Comparison of ENCODE assay signal across 30 cellular contexts in the genomic region with DNA sequence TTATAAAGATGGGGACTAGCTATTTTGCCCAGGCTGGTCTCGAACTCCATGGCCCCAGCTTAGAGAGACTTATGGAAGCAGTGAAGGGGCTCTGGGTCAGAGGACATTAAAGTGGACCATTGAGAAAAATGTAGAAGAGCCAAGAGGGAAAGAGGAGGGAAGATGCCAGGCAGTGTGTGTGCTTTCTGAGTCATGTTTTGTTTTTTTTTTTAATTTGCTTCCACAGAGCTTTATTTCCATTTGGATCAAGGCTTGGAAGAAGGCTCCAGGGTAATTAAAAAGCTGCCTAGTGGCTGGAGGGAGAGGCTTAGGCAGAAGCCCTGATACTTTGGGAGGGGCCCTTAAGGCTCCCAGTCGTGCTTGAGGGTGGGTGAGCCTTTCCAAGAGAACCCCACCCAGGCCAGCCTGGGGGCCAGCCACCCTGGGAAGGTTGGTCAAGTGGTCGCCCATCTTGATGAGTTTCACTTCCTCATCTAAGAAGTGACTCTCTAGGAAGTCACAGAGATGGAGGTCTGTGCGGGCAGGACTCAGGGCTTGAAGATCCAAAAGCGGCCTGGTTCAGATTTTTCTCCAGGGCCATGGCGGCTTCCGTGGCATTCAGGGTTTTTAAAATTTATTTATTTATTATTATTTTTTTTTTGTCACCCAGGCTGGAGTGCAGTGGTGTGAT. TPM values are rescaled to one million over a fixed set of nuclear protein-coding genes. Genes with fewer than 3 reads are reported as not detected.
DNase-seq lines count a peak whose midpoint lies in the region; ATAC-seq and TF ChIP-seq lines count a peak whose summit lies in the region.
"Had no signal": no experiment of that assay in that cellular context is flagged by ENCODE, and none has a peak within 500 bp of the region (broad histone marks: within the 10 kb centered on the region; RNA-seq: fewer than 3 reads in every experiment).

No MANE protein-coding gene starts in this region.

- no peak for TF ChIP-seq CTCF in HEK293 (tag by site-specific recombination; IDR thresholded peaks at IDR 0.05)

- no peaks in the 10 kb centered on the region for H3K27me3 ChIP-seq in mesenchymal stem cell (ENCODE audit: control insufficient read depth in 1 of 2, insufficient read depth in 1 of 2, low read length in 2 of 2)
- no peaks in the 10 kb centered on the region for H3K27me3 ChIP-seq in effector memory CD4-positive, alpha-beta T cell (replicated peaks; ENCODE audit: control insufficient read depth, insufficient read depth, low read length, poor library complexity, severe bottlenecking)
- H3K27me3 ChIP-seq: upper lobe of left lung had no signal

- ATAC-seq in stimulated activated memory B cell treated with anti-CD40 and anti-IgM and Interleukin-4, amounts not matched to agents 10 μg/mL and 1 μg/mL and 100 μg/mL, for 72 hours, result no peak
- ATAC-seq: CD8-positive, alpha-beta T cell; gastroesophageal sphincter; left cardiac atrium; Right ventricle myocardium inferior had no signal

- H3K23ac ChIP-seq in mesenchymal stem cell (ENCODE audit: low read length in 2 of 2), result no peak overlapping the region

- H3K4me1 Mint-ChIP-seq in stimulated activated memory B cell treated with anti-CD40 and anti-IgM and Interleukin-4, amounts not matched to agents 10 μg/mL and 1 μg/mL and 100 μg/mL, for 72 hours, result peaks cover 26% of the 10 kb centered on the region

- no peaks in the 10 kb centered on the region for H3K9me3 Mint-ChIP-seq in stimulated activated memory B cell treated with anti-CD40 and anti-IgM and Interleukin-4, amounts not matched to agents 10 μg/mL and 1 μg/mL and 100 μg/mL, for 72 hours
- H3K9me3 Mint-ChIP-seq: CD8-positive, alpha-beta T cell; central memory CD8-positive, alpha-beta T cell had no signal

- no peaks in the 10 kb centered on the region for H3K79me1 ChIP-seq in mesenchymal stem cell (replicated peaks; ENCODE audit: low read length, poor library complexity, severe bottlenecking)

- no peaks in the 10 kb centered on the region for H3K4me1 ChIP-seq in HEK293 (ENCODE audit: control insufficient read depth, insufficient read depth, low read length)
- peaks cover 9% of the 10 kb centered on the region for H3K4me1 ChIP-seq in mesenchymal stem cell (ENCODE audit: control insufficient read depth, insufficient read depth, low read depth, low read length)
- H3K4me1 ChIP-seq in effector memory CD4-positive, alpha-beta T cell (ENCODE audit: control insufficient read depth, insufficient read depth, low read length, poor library complexity, severe bottlenecking), result peaks cover 9% of the 10 kb centered on the region

- DNase-seq in RPMI7951 (ENCODE audit: low read depth) (peak; percentile 35), mesenchymal stem cell (no peak), NCI-H345 treated with DMSO at 0.1 percent for 48 hours (lab: John Stamatoyannopoulos, UW; ENCODE audit: unreplicated experiment) (no peak)
- DNase-seq in effector memory CD4-positive, alpha-beta T cell, result no peak
- no peak for DNase-seq in activated naive CD4-positive, alpha-beta T cell (lab: John Stamatoyannopoulos, UW)
- DNase-seq: activated CD4-positive, alpha-beta T cell treated with anti-CD3 and anti-CD28 coated beads for 48 hours; activated T-cell treated with anti-CD3 and anti-CD28 coated beads, Interleukin-2, amount 50 U/mL, for 48 hours; CD8-positive, alpha-beta T cell; DMS 273 treated with DMSO at 0.1 percent for 48 hours; H7; left cardiac atrium; mammary epithelial cell; NCI-H146; NCI-H2107; NCI-H446 treated with DMSO at 0.1 percent for 48 hours; NCI-H82; stimulated activated CD4-positive, alpha-beta T cell treated with anti-CD3 and anti-CD28 coated beads, Interleukin-2, amount 100 ng/mL, for 24 hours; upper lobe of left lung had no signal

- no peak overlapping the region for H2AFZ ChIP-seq in mesenchymal stem cell (ENCODE audit: low read depth, low read length)
- H2AFZ ChIP-seq: hepatocyte had no signal

- no peak overlapping the region for H3K4me3 Mint-ChIP-seq in stimulated activated memory B cell treated with anti-CD40 and anti-IgM and Interleukin-4, amounts not matched to agents 10 μg/mL and 1 μg/mL and 100 μg/mL, for 72 hours
- H3K4me3 Mint-ChIP-seq: CD8-positive, alpha-beta T cell; central memory CD8-positive, alpha-beta T cell had no signal

- peak overlapping the region; percentile 44 for H3K9ac ChIP-seq in mesenchymal stem cell (ENCODE audit: low read length)

- no peak overlapping the region for H3K27ac ChIP-seq in HEK293 (ENCODE audit: extremely low read depth, low read depth, low read length)
- no peak overlapping the region for H3K27ac ChIP-seq in mesenchymal stem cell (ENCODE audit: low read length, poor library complexity, severe bottlenecking)
- H3K27ac ChIP-seq in effector memory CD4-positive, alpha-beta T cell (ENCODE audit: insufficient read depth, low read length, poor library complexity, severe bottlenecking), result no peak overlapping the region
- H3K27ac ChIP-seq: gastroesophageal sphincter, hepatocyte, neutrophil, upper lobe of left lung, VCaP had no signal

- no peak overlapping the region for H3K4ac ChIP-seq in mesenchymal stem cell (ENCODE audit: low read depth in 1 of 2, low read length in 2 of 2)

- H3K14ac ChIP-seq in mesenchymal stem cell (ENCODE audit: low read length in 2 of 2), result no peak overlapping the region

- 85% methylated on average over 4 of the region's 7 CpGs for WGBS in mesenchymal stem cell

- no peak overlapping the region for H2BK120ac ChIP-seq in mesenchymal stem cell (ENCODE audit: low read depth, low read length)

- H3K9me3 ChIP-seq in HEK293 (ENCODE audit: control insufficient read depth, insufficient read depth, low read depth, low read length) (no peaks in the 10 kb centered on the region), mesenchymal stem cell (ENCODE audit: control insufficient read depth, low read length) (no peaks in the 10 kb centered on the region)
- H3K9me3 ChIP-seq in effector memory CD4-positive, alpha-beta T cell (ENCODE audit: control insufficient read depth, low read length), result no peaks in the 10 kb centered on the region
- H3K9me3 ChIP-seq: gastroesophageal sphincter, neutrophil, upper lobe of left lung had no signal

- H3K4me3 ChIP-seq in HEK293 (ENCODE audit: low read depth, low read length) (no peak overlapping the region), mesenchymal stem cell (ENCODE audit: insufficient read depth in 1 of 2, low read depth in 1 of 2, low read length in 2 of 2) (no peak overlapping the region)
- H3K4me3 ChIP-seq in effector memory CD4-positive, alpha-beta T cell (ENCODE audit: insufficient read depth, low read depth, low read length, poor library complexity, severe bottlenecking), result no peak overlapping the region
- H3K4me3 ChIP-seq: gastroesophageal sphincter, hepatocyte, smooth muscle cell, upper lobe of left lung had no signal

- no peak overlapping the region for H4K91ac ChIP-seq in mesenchymal stem cell (ENCODE audit: low read length)

- peaks cover 4% of the 10 kb centered on the region for H3K36me3 Mint-ChIP-seq in stimulated activated memory B cell treated with anti-CD40 and anti-IgM and Interleukin-4, amounts not matched to agents 10 μg/mL and 1 μg/mL and 100 μg/mL, for 72 hours

- H3K36me3 ChIP-seq in HEK293 (ENCODE audit: control insufficient read depth in 2 of 2, insufficient read depth in 1 of 2, low read length in 2 of 2) (peaks cover 0 to 8% of the 10 kb centered on the region in 2 experiments; a peak in 1 of 3 replicates), mesenchymal stem cell (ENCODE audit: control insufficient read depth in 1 of 2, insufficient read depth in 2 of 2, low read depth in 1 of 2, low read length in 2 of 2) (peaks cover 0 to 1% of the 10 kb centered on the region in 2 experiments)
- no peaks in the 10 kb centered on the region for H3K36me3 ChIP-seq in effector memory CD4-positive, alpha-beta T cell (ENCODE audit: control insufficient read depth, insufficient read depth, low read length)
- H3K36me3 ChIP-seq: gastroesophageal sphincter, neutrophil, upper lobe of left lung had no signal

- no peak overlapping the region for H3K27ac Mint-ChIP-seq in stimulated activated memory B cell treated with anti-CD40 and anti-IgM and Interleukin-4, amounts not matched to agents 10 μg/mL and 1 μg/mL and 100 μg/mL, for 72 hours
- H3K27ac Mint-ChIP-seq: CD8-positive, alpha-beta T cell had no signal

- CTCF ChIA-PET in HEK293 (lab: Yijun Ruan, JAX), result interaction anchor here (0.7 to 4.3 kb wide), 5 partner anchors 12 to 117 kb away, joined by 4 to 37 read pairs (median 5); no protein-coding TSS in a partner anchor

- H4K8ac ChIP-seq in mesenchymal stem cell (ENCODE audit: low read length), result no peak overlapping the region

- H2BK12ac ChIP-seq in mesenchymal stem cell (ENCODE audit: low read length in 2 of 2), result no peak overlapping the region

- no peak overlapping the region for H3K18ac ChIP-seq in mesenchymal stem cell (ENCODE audit: low read depth in 1 of 2, low read length in 2 of 2)

- no peaks in the 10 kb centered on the region for H3K27me3 Mint-ChIP-seq in stimulated activated memory B cell treated with anti-CD40 and anti-IgM and Interleukin-4, amounts not matched to agents 10 μg/mL and 1 μg/mL and 100 μg/mL, for 72 hours
- H3K27me3 Mint-ChIP-seq: central memory CD8-positive, alpha-beta T cell had no signal

- POLR2A ChIA-PET in HEK293 (lab: Yijun Ruan, JAX), result no interaction called here

- no peak overlapping the region for H2BK15ac ChIP-seq in mesenchymal stem cell (ENCODE audit: low read depth, poor library complexity, severe bottlenecking)

- H2BK5ac ChIP-seq in mesenchymal stem cell (ENCODE audit: low read depth, low read length, poor library complexity, severe bottlenecking), result peak overlapping the region; percentile 10

- H2AK5ac ChIP-seq in mesenchymal stem cell (ENCODE audit: low read length, severe bottlenecking), result no peak overlapping the region

- no peak overlapping the region for H3K4me2 ChIP-seq in mesenchymal stem cell (ENCODE audit: low read length, poor library complexity, severe bottlenecking)
- H3K4me2 ChIP-seq: hepatocyte, smooth muscle cell had no signal

TF ChIP-seq in HEK293, 187 proteins besides CTCF, POLR2A, EP300 and RAD21:
- TF ChIP-seq ZNF335 (tag by site-specific recombination; conservative IDR thresholded peaks at IDR 0.05) (0 out of 2 replicates have a peak, but pooled peaks have one; percentile 13), ZBTB20 (tag by site-specific recombination; IDR thresholded peaks at IDR 0.05) (no peak)

RNA-seq across cellular contexts. Expression of gene ZNF335, which starts 3.0 kb away (rescaled TPM):
- total RNA-seq in RPMI7951 (2014; rRNA removed; shearing (Covaris generic)), result 11.9 and 12.0 TPM in 2 replicates
- 9.5 TPM for polyA plus RNA-seq in mesenchymal stem cell (2013, experiment 1 of 2)
- 9.3 TPM for polyA plus RNA-seq in mesenchymal stem cell (2013, experiment 2 of 2)

RNA-seq across cellular contexts. Expression of gene MMP9, which starts 33.7 kb away (rescaled TPM):
- 3.0 and 4.7 TPM in 2 replicates for total RNA-seq in RPMI7951 (2014; rRNA removed; shearing (Covaris generic))
- polyA plus RNA-seq in mesenchymal stem cell (2013, experiment 1 of 2), result not detected
- not detected for polyA plus RNA-seq in mesenchymal stem cell (2013, experiment 2 of 2)
- total RNA-seq: HT-29; OCI-LY7; T-helper 2 cell treated with Interferon-gamma antibody and Interleukin-4, amounts not matched to agents 100 ng/mL and 5 ng/mL, for 36 hours had no signal

RNA-seq across cellular contexts. Expression of gene PCIF1, which starts 40.5 kb away (rescaled TPM):
- 11.5 and 13.6 TPM in 2 replicates for total RNA-seq in RPMI7951 (2014; rRNA removed; shearing (Covaris generic))
- 16.7 TPM for polyA plus RNA-seq in mesenchymal stem cell (2013, experiment 1 of 2)
- polyA plus RNA-seq in mesenchymal stem cell (2013, experiment 2 of 2), result 17.3 TPM

RNA-seq across cellular contexts. Expression of gene SLC12A5, which starts 54.0 kb away (rescaled TPM):
- total RNA-seq in RPMI7951 (2014; rRNA removed; shearing (Covaris generic)), result 0.96 TPM in 1 of 2 replicates, not detected in the other
- polyA plus RNA-seq in mesenchymal stem cell (2013, experiment 1 of 2), result 8.0 TPM
- polyA plus RNA-seq in mesenchymal stem cell (2013, experiment 2 of 2), result 8.4 TPM
- total RNA-seq: gastroesophageal sphincter, HT-29, Right ventricle myocardium inferior had no signal
